7 cellular contexts compared by ENCODE assay signal in the genomic region with DNA sequence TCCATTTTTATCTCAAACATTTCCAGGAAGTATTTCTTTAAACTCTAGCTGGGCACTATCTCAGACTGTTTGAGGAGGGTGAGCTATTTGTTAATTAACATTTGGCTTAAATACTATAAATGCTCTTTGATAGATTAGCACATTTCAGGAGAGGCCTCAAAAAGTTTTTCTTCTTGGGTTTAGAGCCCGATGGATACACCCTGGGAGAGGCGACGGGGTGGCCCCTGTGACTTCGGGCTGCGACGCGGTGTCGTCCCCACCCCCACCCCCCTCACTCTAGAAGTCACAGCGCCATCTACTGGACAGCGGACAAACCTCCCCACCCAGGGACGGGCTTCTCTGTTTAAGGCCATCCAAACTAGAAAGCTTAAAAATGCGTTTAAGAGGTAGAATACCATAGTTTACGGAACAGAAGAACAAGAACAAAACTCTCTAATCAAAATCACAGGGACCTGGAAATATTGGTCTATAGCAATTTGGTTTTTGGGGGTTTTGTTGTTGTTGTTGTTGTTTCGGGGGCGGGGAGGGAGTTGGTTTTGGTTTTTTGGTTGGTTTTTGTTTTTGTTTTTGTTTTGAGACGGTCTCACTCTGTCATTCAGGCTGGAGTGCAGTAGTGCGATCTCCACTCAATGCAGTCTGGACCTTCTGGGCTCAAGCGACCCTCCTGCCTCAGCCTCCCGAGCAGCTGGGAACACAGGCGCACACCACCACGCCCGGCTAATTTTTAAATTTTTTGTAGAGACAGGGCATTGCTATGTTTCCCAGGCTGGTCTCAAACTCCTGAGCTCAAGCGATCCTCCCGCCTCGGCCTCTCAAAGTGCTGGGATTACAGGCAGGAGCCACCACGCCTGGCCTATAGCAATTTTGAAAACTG.
DNase-seq lines count a peak whose midpoint lies in the region; ATAC-seq and TF ChIP-seq lines count a peak whose summit lies in the region.

No MANE protein-coding gene starts in this region.

- no peaks in the 10 kb centered on the region for H3K79me2 ChIP-seq in Karpas-422 (ENCODE audit: low read length)

- H3K9me2 ChIP-seq in Karpas-422 (replicated peaks; ENCODE audit: insufficient read depth, low read length), result no peaks in the 10 kb centered on the region

- peak in 2 of 4 experiments; percentile 50 to 51 for ATAC-seq in T-cell (replicated peaks in 1 of 4)
- no peak for ATAC-seq in GM21526 (IDR thresholded peaks at IDR 0.05; ENCODE audit: low FRiP score, unreplicated experiment)

- peaks cover 15% of the 10 kb centered on the region for H3K4me1 ChIP-seq in Karpas-422 (ENCODE audit: low read length)

- H3K9me3 Mint-ChIP-seq in T-cell, result no peaks in the 10 kb centered on the region

- H3K9ac ChIP-seq in Karpas-422 (ENCODE audit: low read length), result no peak overlapping the region

- H3K27me3 Mint-ChIP-seq in T-cell, result peaks cover 39 to 54% of the 10 kb centered on the region in 2 donors

- CTCF ChIA-PET in T-cell (lab: Charles Lee), result interaction anchor here (0.6 to 1.7 kb wide), 4 partner anchors 15 to 498 kb away, joined by 5 to 8 read pairs (median 6); no protein-coding TSS in a partner anchor

- peak; percentile 81 for TF ChIP-seq CTCF in kidney epithelial cell (IDR thresholded peaks at IDR 0.05; ENCODE audit: insufficient read depth, low read length, poor library complexity, severe bottlenecking)

- no peaks in the 10 kb centered on the region for H3K9me3 ChIP-seq in Karpas-422 (ENCODE audit: low read length)

- H2AFZ ChIP-seq in Karpas-422 (ENCODE audit: low read length), result no peak overlapping the region

- H3K27ac ChIP-seq in Karpas-422 (ENCODE audit: low read length), result no peak overlapping the region
- no peak overlapping the region for H3K27ac ChIP-seq in caudate nucleus (ENCODE audit: low read depth, low read length)

- H4K20me1 ChIP-seq in Karpas-422 (ENCODE audit: insufficient read depth, low read depth, low read length), result no peaks in the 10 kb centered on the region

- no peaks in the 10 kb centered on the region for H3K36me3 Mint-ChIP-seq in T-cell

- H3K27me3 ChIP-seq in Karpas-422 (ENCODE audit: low read length) (no peaks in the 10 kb centered on the region), kidney epithelial cell (ENCODE audit: control insufficient read depth, insufficient read depth, low read length) (no peaks in the 10 kb centered on the region)

- H3K4me3 ChIP-seq in Karpas-422 (ENCODE audit: low read length), result no peak overlapping the region
- H3K4me3 ChIP-seq in kidney epithelial cell (ENCODE audit: low read depth, low read length), result no peak overlapping the region

- DNase-seq in G401 (ENCODE audit: low spot score) (peak; percentile 30), Karpas-422 (peak; percentile 93), T-cell (peak in 22 of 34 experiments; percentile 5 to 32 (median 16)), caudate nucleus (lab: John Stamatoyannopoulos, UW) (peak in 35 of 61 donors; percentile 1 to 56 (median 18)), kidney epithelial cell (ENCODE audit: low read depth) (no peak)
- DNase-seq in stimulated activated CD4-positive, alpha-beta T cell treated with anti-CD3 and anti-CD28 coated beads, Interleukin-2, amount 100 ng/mL, for 24 hours, result peak; percentile 66 to 71

- in situ Hi-C loops in G401 (cut with HindIII; ENCODE audit: low sequenced_read_pairs), result no loop called here

- peaks cover 0 to 3% (median 0%) of the 10 kb centered on the region in 3 donors for H3K4me1 Mint-ChIP-seq in T-cell

- no peak overlapping the region for H3K27ac Mint-ChIP-seq in T-cell

- POLR2A ChIA-PET in T-cell (lab: Charles Lee), result no interaction called here

- no peak overlapping the region for H3K4me2 ChIP-seq in Karpas-422 (ENCODE audit: low read depth, low read length, poor library complexity, severe bottlenecking)

- no peak overlapping the region for H3K4me3 Mint-ChIP-seq in T-cell

- H3K36me3 ChIP-seq in Karpas-422 (ENCODE audit: insufficient read depth, low read length), result no peaks in the 10 kb centered on the region
- H3K36me3 ChIP-seq in kidney epithelial cell (ENCODE audit: control insufficient read depth, insufficient read depth, low read length), result no peaks in the 10 kb centered on the region
